In genomic region chr22:38699143-38699542, GRCh38 we compare ENCODE assay signal across 9 cellular contexts. TPM values are rescaled to one million over a fixed set of nuclear protein-coding genes. Genes with fewer than 3 reads are reported as not detected.
A peak's percentile ranks its signal among the peaks of the same experiment; 100 is the strongest.
DNase-seq lines count a peak whose midpoint lies in the region; ATAC-seq and TF ChIP-seq lines count a peak whose summit lies in the region.
"Had no signal": no experiment of that assay in that cellular context is flagged by ENCODE, and none has a peak within 500 bp of the region (broad histone marks: within the 10 kb centered on the region; RNA-seq: fewer than 3 reads in every experiment).

No MANE protein-coding gene starts in this region.

- peak overlapping the region; percentile 91 for H3K27ac Mint-ChIP-seq in activated T-cell treated with anti-CD3 and anti-CD28 coated beads, Interleukin-2, amount 50 U/mL, for 72 hours
- H3K27ac Mint-ChIP-seq in type B pancreatic cell, result peak overlapping the region; percentile 98

- H3K27me3 Mint-ChIP-seq in activated T-cell treated with anti-CD3 and anti-CD28 coated beads, Interleukin-2, amount 50 U/mL, for 72 hours (ENCODE audit: low read depth), result no peaks in the 10 kb centered on the region
- peaks cover 6% of the 10 kb centered on the region for H3K27me3 Mint-ChIP-seq in type B pancreatic cell

- peak overlapping the region; percentile 79 for H3K4me3 ChIP-seq in lower lobe of right lung

- no peak for TF ChIP-seq CTCF in lower lobe of right lung (IDR thresholded peaks at IDR 0.05)
- no peak for TF ChIP-seq CTCF in type B pancreatic cell (conservative IDR thresholded peaks at IDR 0.05)

- no peaks in the 10 kb centered on the region for H3K27me3 ChIP-seq in lower lobe of right lung (ENCODE audit: low read depth)

- peaks cover 4% of the 10 kb centered on the region for H3K36me3 ChIP-seq in lower lobe of right lung

- no peak for DNase-seq in activated T-cell treated with anti-CD3 and anti-CD28 coated beads, Interleukin-2, amount 50 U/mL, for 72 hours
- no peak for DNase-seq in activated T-cell treated with anti-CD3 and anti-CD28 coated beads, Interleukin-2, amount 50 U/mL, for 1 hour
- peak; percentile 19 for DNase-seq in astrocyte of the hippocampus (ENCODE audit: low read depth, low spot score)
- no peak for DNase-seq in lower lobe of right lung
- DNase-seq in type B pancreatic cell (ENCODE audit: extremely low spot score, unreplicated experiment), result no peak
- DNase-seq in NCI-H146 (lab: John Stamatoyannopoulos, UW), result no peak
- DNase-seq: COR-L47 had no signal

- H3K9me3 ChIP-seq in lower lobe of right lung, result no peaks in the 10 kb centered on the region

- peak overlapping the region; percentile 86 to 88 for H3K4me3 Mint-ChIP-seq in activated T-cell treated with anti-CD3 and anti-CD28 coated beads, Interleukin-2, amount 50 U/mL, for 72 hours
- H3K4me3 Mint-ChIP-seq in type B pancreatic cell, result peak overlapping the region; percentile 91

- H3K4me1 Mint-ChIP-seq in activated T-cell treated with anti-CD3 and anti-CD28 coated beads, Interleukin-2, amount 50 U/mL, for 72 hours (ENCODE audit: low read depth), result peaks cover 65% of the 10 kb centered on the region
- peaks cover 47% of the 10 kb centered on the region for H3K4me1 Mint-ChIP-seq in type B pancreatic cell (ENCODE audit: unreplicated experiment)

- no peak for ATAC-seq in activated T-cell treated with anti-CD3 and anti-CD28 coated beads, Interleukin-2, amount 50 U/mL, for 72 hours (replicated peaks in 1 of 2)
- ATAC-seq in lower lobe of right lung (no peak), HG02973 (IDR thresholded peaks at IDR 0.05; ENCODE audit: unreplicated experiment) (no peak), GM18868 (IDR thresholded peaks at IDR 0.05; ENCODE audit: unreplicated experiment) (no peak)

- H3K4me1 ChIP-seq in lower lobe of right lung, result peaks cover 67% of the 10 kb centered on the region

- intact Hi-C loops in lower lobe of right lung (cut with DNase I), result no loop called here

- H3K27ac ChIP-seq in lower lobe of right lung, result peak overlapping the region; percentile 98

- no peaks in the 10 kb centered on the region for H3K9me3 Mint-ChIP-seq in activated T-cell treated with anti-CD3 and anti-CD28 coated beads, Interleukin-2, amount 50 U/mL, for 72 hours
- no peaks in the 10 kb centered on the region for H3K9me3 Mint-ChIP-seq in type B pancreatic cell

- peaks cover 9 to 36% of the 10 kb centered on the region in 2 donors for H3K36me3 Mint-ChIP-seq in activated T-cell treated with anti-CD3 and anti-CD28 coated beads, Interleukin-2, amount 50 U/mL, for 72 hours (ENCODE audit: insufficient read depth in 2 of 2)
- peaks cover 18% of the 10 kb centered on the region for H3K36me3 Mint-ChIP-seq in type B pancreatic cell

RNA-seq across cellular contexts. Expression of gene JOSD1, which starts 1.6 kb away (rescaled TPM):
- 100 to 1,000 TPM; 144 to 161 TPM for total RNA-seq in activated T-cell treated with anti-CD3 and anti-CD28 coated beads, Interleukin-2, amount 50 U/mL, for 72 hours
- 44.7 TPM for total RNA-seq in lower lobe of right lung
- 43.4 and 51.8 TPM in 2 replicates for total RNA-seq in type B pancreatic cell (ENCODE audit: low replicate concordance)

RNA-seq across cellular contexts. Expression of gene GTPBP1, which starts 6.6 kb away (rescaled TPM):
- 100 to 1,000 TPM in 1 of 2 donors, 10 to 100 TPM in 1; 96.8 to 127 TPM for total RNA-seq in activated T-cell treated with anti-CD3 and anti-CD28 coated beads, Interleukin-2, amount 50 U/mL, for 72 hours
- total RNA-seq in lower lobe of right lung, result 66.7 TPM
- total RNA-seq in type B pancreatic cell (ENCODE audit: low replicate concordance), result 47.1 and 60.1 TPM in 2 replicates

RNA-seq across cellular contexts. Expression of gene TOMM22, which starts 17.4 kb away (rescaled TPM):
- 10 to 100 TPM; 65.4 to 67.1 TPM for total RNA-seq in activated T-cell treated with anti-CD3 and anti-CD28 coated beads, Interleukin-2, amount 50 U/mL, for 72 hours
- total RNA-seq in lower lobe of right lung, result 42.2 TPM
- 80.8 and 91.6 TPM in 2 replicates for total RNA-seq in type B pancreatic cell (ENCODE audit: low replicate concordance)

RNA-seq across cellular contexts. Expression of gene CBY1, which starts 42.7 kb away (rescaled TPM):
- 10 to 100 TPM; 22.2 to 26.2 TPM for total RNA-seq in activated T-cell treated with anti-CD3 and anti-CD28 coated beads, Interleukin-2, amount 50 U/mL, for 72 hours
- 30.8 TPM for total RNA-seq in lower lobe of right lung
- 48.9 and 53.5 TPM in 2 replicates for total RNA-seq in type B pancreatic cell (ENCODE audit: low replicate concordance)

RNA-seq across cellular contexts. Expression of gene FAM227A, which starts 43.0 kb away (rescaled TPM):
- under 1 TPM; 0.28 to 0.34 TPM for total RNA-seq in activated T-cell treated with anti-CD3 and anti-CD28 coated beads, Interleukin-2, amount 50 U/mL, for 72 hours
- total RNA-seq in lower lobe of right lung (3.4 TPM), type B pancreatic cell (ENCODE audit: low replicate concordance) (5.0 and 11.2 TPM in 2 replicates)
